Comparison of ENCODE assay signal across 1 cellular context in genomic region chr2:106384548-106384947, GRCh38.
TF ChIP-seq lines count a peak whose summit lies in the region.
"Not testable (repeated sequence)": the region's sequence is repeated elsewhere in the genome, so short reads cannot be mapped to it uniquely, and the experiment has no call there.

No MANE protein-coding gene starts in this region.

TF ChIP-seq in HepG2, 621 proteins besides CTCF, POLR2A, EP300 and RAD21 (continued from another document and continues in another):
- TF ChIP-seq ZNF687 (CRISPR knock-in tag; IDR thresholded peaks at IDR 0.05) (peak; percentile 87), MLX (CRISPR knock-in tag; IDR thresholded peaks at IDR 0.05) (peak; percentile 83), KDM6A (CRISPR knock-in tag; IDR thresholded peaks at IDR 0.05; ENCODE audit: low read depth) (peak; percentile 62), LCORL (IDR thresholded peaks at IDR 0.05) (peak; percentile 74; the same call in 1 of the 2 replicates), LCORL (CRISPR knock-in tag; IDR thresholded peaks at IDR 0.05) (peak; percentile 87), SOX6 (CRISPR knock-in tag; IDR thresholded peaks at IDR 0.05) (peak; percentile 85), TEAD3 (CRISPR knock-in tag; optimal IDR thresholded peaks at IDR 0.05; ENCODE audit: borderline replicate concordance) (peak; percentile 90), THAP11 (CRISPR knock-in tag; IDR thresholded peaks at IDR 0.05) (peak; percentile 21; the same call in 1 of the 2 replicates), ZFP91 (CRISPR knock-in tag; IDR thresholded peaks at IDR 0.05; ENCODE audit: borderline replicate concordance) (0 out of 2 replicates have a peak, but pooled peaks have one; percentile 23), TARDBP (CRISPR knock-in tag; IDR thresholded peaks at IDR 0.05) (peak; percentile 52; the same call in 1 of the 2 replicates), IRF9 (CRISPR knock-in tag; IDR thresholded peaks at IDR 0.05; ENCODE audit: borderline replicate concordance) (0 out of 2 replicates have a peak, but pooled peaks have one; percentile 48), FOXA3 (CRISPR knock-in tag; IDR thresholded peaks at IDR 0.05) (peak; percentile 49), ZNF33B (CRISPR knock-in tag; IDR thresholded peaks at IDR 0.05) (0 out of 2 replicates have a peak, but pooled peaks have one; percentile 34), ZNF263 (CRISPR knock-in tag; IDR thresholded peaks at IDR 0.05) (peak; percentile 97), SIX1 (CRISPR knock-in tag; IDR thresholded peaks at IDR 0.05; ENCODE audit: borderline replicate concordance) (0 out of 2 replicates have a peak, but pooled peaks have one; percentile 41), ZNF605 (CRISPR knock-in tag; IDR thresholded peaks at IDR 0.05) (0 out of 2 replicates have a peak, but pooled peaks have one; percentile 20), MTA1 (CRISPR knock-in tag; IDR thresholded peaks at IDR 0.05; ENCODE audit: borderline replicate concordance) (peak; percentile 85), FOSL2 (CRISPR knock-in tag; IDR thresholded peaks at IDR 0.05) (peak; percentile 43), NCOR1 (IDR thresholded peaks at IDR 0.05; ENCODE audit: borderline replicate concordance, low read length) (peak; percentile 83; the same call in 1 of the 2 replicates), SAP130 (CRISPR knock-in tag; IDR thresholded peaks at IDR 0.05; ENCODE audit: low read depth) (peak; percentile 16; the same call in 1 of the 2 replicates), ZNF280D (CRISPR knock-in tag; IDR thresholded peaks at IDR 0.05) (peak; percentile 81; the same call in 1 of the 2 replicates), RCOR2 (CRISPR knock-in tag; IDR thresholded peaks at IDR 0.05) (peak; percentile 92), ZNF598 (CRISPR knock-in tag; IDR thresholded peaks at IDR 0.05; ENCODE audit: borderline replicate concordance) (peak; percentile 69; the same call in 1 of the 2 replicates), HMGXB4 (CRISPR knock-in tag; IDR thresholded peaks at IDR 0.05; ENCODE audit: borderline replicate concordance in 1 of 2, low read depth in 1 of 2) (0 out of 4 replicates have a peak, but pooled peaks of 1 of the 2 experiments have one; percentile 36), ZNF256 (CRISPR knock-in tag; conservative IDR thresholded peaks at IDR 0.05) (0 out of 2 replicates have a peak, but pooled peaks have one; percentile 34), KAT8 (CRISPR knock-in tag; IDR thresholded peaks at IDR 0.05) (0 out of 2 replicates have a peak, but pooled peaks have one; percentile 35)
- not testable (repeated sequence) for TF ChIP-seq SOX6 (IDR thresholded peaks at IDR 0.05)
- TF ChIP-seq, protein P1, sequence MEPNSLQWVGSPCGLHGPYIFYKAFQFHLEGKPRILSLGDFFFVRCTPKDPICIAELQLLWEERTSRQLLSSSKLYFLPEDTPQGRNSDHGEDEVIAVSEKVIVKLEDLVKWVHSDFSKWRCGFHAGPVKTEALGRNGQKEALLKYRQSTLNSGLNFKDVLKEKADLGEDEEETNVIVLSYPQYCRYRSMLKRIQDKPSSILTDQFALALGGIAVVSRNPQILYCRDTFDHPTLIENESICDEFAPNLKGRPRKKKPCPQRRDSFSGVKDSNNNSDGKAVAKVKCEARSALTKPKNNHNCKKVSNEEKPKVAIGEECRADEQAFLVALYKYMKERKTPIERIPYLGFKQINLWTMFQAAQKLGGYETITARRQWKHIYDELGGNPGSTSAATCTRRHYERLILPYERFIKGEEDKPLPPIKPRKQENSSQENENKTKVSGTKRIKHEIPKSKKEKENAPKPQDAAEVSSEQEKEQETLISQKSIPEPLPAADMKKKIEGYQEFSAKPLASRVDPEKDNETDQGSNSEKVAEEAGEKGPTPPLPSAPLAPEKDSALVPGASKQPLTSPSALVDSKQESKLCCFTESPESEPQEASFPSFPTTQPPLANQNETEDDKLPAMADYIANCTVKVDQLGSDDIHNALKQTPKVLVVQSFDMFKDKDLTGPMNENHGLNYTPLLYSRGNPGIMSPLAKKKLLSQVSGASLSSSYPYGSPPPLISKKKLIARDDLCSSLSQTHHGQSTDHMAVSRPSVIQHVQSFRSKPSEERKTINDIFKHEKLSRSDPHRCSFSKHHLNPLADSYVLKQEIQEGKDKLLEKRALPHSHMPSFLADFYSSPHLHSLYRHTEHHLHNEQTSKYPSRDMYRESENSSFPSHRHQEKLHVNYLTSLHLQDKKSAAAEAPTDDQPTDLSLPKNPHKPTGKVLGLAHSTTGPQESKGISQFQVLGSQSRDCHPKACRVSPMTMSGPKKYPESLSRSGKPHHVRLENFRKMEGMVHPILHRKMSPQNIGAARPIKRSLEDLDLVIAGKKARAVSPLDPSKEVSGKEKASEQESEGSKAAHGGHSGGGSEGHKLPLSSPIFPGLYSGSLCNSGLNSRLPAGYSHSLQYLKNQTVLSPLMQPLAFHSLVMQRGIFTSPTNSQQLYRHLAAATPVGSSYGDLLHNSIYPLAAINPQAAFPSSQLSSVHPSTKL (CRISPR knock-in tag; IDR thresholded peaks at IDR 0.05): peak; percentile 91
